In genomic region chr4:1763550-1764080, GRCh38 we compare ENCODE assay signal across 9 cellular contexts. TPM values are rescaled to one million over a fixed set of nuclear protein-coding genes. Genes with fewer than 3 reads are reported as not detected.
DNase-seq lines count a peak whose midpoint lies in the region; ATAC-seq, FAIRE-seq and TF ChIP-seq lines count a peak whose summit lies in the region.
"Had no signal": no experiment of that assay in that cellular context is flagged by ENCODE, and none has a peak within 500 bp of the region (broad histone marks: within the 10 kb centered on the region; RNA-seq: fewer than 3 reads in every experiment).

No MANE protein-coding gene starts in this region.

- no peak overlapping the region for H3K4me3 Mint-ChIP-seq in chondrocyte (ENCODE audit: unreplicated experiment)

- DNase-seq in IMR-90, result peak; percentile 22
- DNase-seq in chondrocyte (ENCODE audit: low spot score), result no peak
- no peak for DNase-seq in keratinocyte (ENCODE audit: low read depth, low spot score)
- DNase-seq in thyroid gland, result peak; percentile 75 to 78
- DNase-seq in GDM1 (lab: John Stamatoyannopoulos, UW), result no peak
- no peak for DNase-seq in WERI-Rb-1

- in situ Hi-C loops in IMR-90 (cut with MboI; ENCODE audit: low sequenced_read_pairs), result no loop called here

- TF ChIP-seq POLR2A in IMR-90 (IDR thresholded peaks at IDR 0.05; ENCODE audit: low read depth, low read length) (no peak), thyroid gland (IDR thresholded peaks at IDR 0.05) (no peak)

- no peak overlapping the region for H4K91ac ChIP-seq in IMR-90 (ENCODE audit: insufficient read depth, low read depth, low read length)

- no peak overlapping the region; the same call in 1 of the 2 replicates for H4K5ac ChIP-seq in IMR-90 (ENCODE audit: low read depth, low read length)

- no peak overlapping the region; the same call in 1 of the 2 replicates for H3K18ac ChIP-seq in IMR-90 (ENCODE audit: low read depth, low read length)

- no peaks in the 10 kb centered on the region for H3K36me3 Mint-ChIP-seq in chondrocyte (ENCODE audit: low read depth)
- H3K36me3 Mint-ChIP-seq: IgD-negative memory B cell had no signal

- TF ChIP-seq RAD21 in IMR-90 (IDR thresholded peaks at IDR 0.05; ENCODE audit: low read length), result no peak

- no peak overlapping the region for H2BK15ac ChIP-seq in IMR-90 (ENCODE audit: low read depth, low read length)

- no peak overlapping the region for H2AK5ac ChIP-seq in IMR-90 (ENCODE audit: low read depth, low read length)

- H3K14ac ChIP-seq in IMR-90 (replicated peaks; ENCODE audit: low read depth, low read length), result no peak overlapping the region

- H3K23ac ChIP-seq in IMR-90 (ENCODE audit: low read depth, low read length), result no peak overlapping the region

- ATAC-seq in IMR-90 (ENCODE audit: low read depth), result peak; percentile 71
- ATAC-seq in GM21360 (IDR thresholded peaks at IDR 0.05; ENCODE audit: unreplicated experiment), result no peak
- ATAC-seq in HG02840 (IDR thresholded peaks at IDR 0.05; ENCODE audit: low FRiP score, unreplicated experiment), result no peak

- FAIRE-seq in keratinocyte (lab: Jason Lieb, UNC), result no peak

- H3K4me1 ChIP-seq in IMR-90 (ENCODE audit: control insufficient read depth, insufficient read depth, low read length), result peaks cover 4% of the 10 kb centered on the region; the same call in 1 of the 2 replicates
- peaks cover 40% of the 10 kb centered on the region for H3K4me1 ChIP-seq in keratinocyte (ENCODE audit: control insufficient read depth, extremely low read depth, insufficient read depth, low read length)
- peaks cover 12 to 21% of the 10 kb centered on the region in 2 donors for H3K4me1 ChIP-seq in thyroid gland

- no peaks in the 10 kb centered on the region for H3K36me3 ChIP-seq in IMR-90 (ENCODE audit: control insufficient read depth, insufficient read depth, low read length)
- no peaks in the 10 kb centered on the region for H3K36me3 ChIP-seq in keratinocyte (ENCODE audit: control insufficient read depth in 2 of 2, extremely low read depth in 1 of 2, insufficient read depth in 2 of 2, low read length in 2 of 2)
- H3K36me3 ChIP-seq in thyroid gland, result no peaks in the 10 kb centered on the region
- H3K36me3 ChIP-seq in WERI-Rb-1, result no peaks in the 10 kb centered on the region

- POLR2A ChIA-PET in IMR-90 (lab: Charles Lee; ENCODE audit: unreplicated experiment), result no interaction called here

- WGBS in IMR-90 (ENCODE audit: extremely low coverage in 2 of 2, insufficient read length in 1 of 2), 2 experiments, result 9% methylated on average over 20 of the region's 36 CpGs; no CpG with 5 or more reads in 1 of the 2 experiments
- 8 to 21% methylated on average over 14 to 24 of the region's 36 CpGs for WGBS in thyroid gland, 2 donors

- H2AFZ ChIP-seq in IMR-90 (replicated peaks; ENCODE audit: low read length, poor library complexity) (peak overlapping the region; percentile 84), keratinocyte (ENCODE audit: control insufficient read depth, low read length) (no peak overlapping the region)

- H3K4me2 ChIP-seq in IMR-90 (ENCODE audit: low read depth, low read length), result no peak overlapping the region
- peak overlapping the region; percentile 22 for H3K4me2 ChIP-seq in keratinocyte (ENCODE audit: control insufficient read depth, extremely low read depth, insufficient read depth, low read depth, low read length)

- dilution Hi-C loops in IMR-90 (cut with HindIII; ENCODE audit: low sequenced_read_pairs, unreplicated experiment), result no loop called here
- dilution Hi-C loops in keratinocyte (cut with MboI; ENCODE audit: extremely low pct_ligation_motif_present, low sequenced_read_pairs), result no loop called here

- no TSS peak for BruUV-seq in IMR-90 (replicated peaks; lab: Mats Ljungman, UMichigan)

- H3K79me1 ChIP-seq in IMR-90 (ENCODE audit: low read depth in 1 of 2, low read length in 2 of 2), result no peaks in the 10 kb centered on the region

- H3K9me3 Mint-ChIP-seq in chondrocyte (ENCODE audit: low read depth), result no peaks in the 10 kb centered on the region
- H3K9me3 Mint-ChIP-seq: IgD-negative memory B cell had no signal

- CTCF ChIA-PET in IMR-90 (lab: Yijun Ruan, JAX), result no interaction called here

- no peak overlapping the region for H3K27ac Mint-ChIP-seq in chondrocyte (ENCODE audit: unreplicated experiment)
- H3K27ac Mint-ChIP-seq: IgD-negative memory B cell had no signal

- H3K56ac ChIP-seq in IMR-90 (ENCODE audit: extremely low read depth, insufficient read depth, low read length), result no peak overlapping the region

- intact Hi-C loops in IMR-90 (cut with micrococcal nuclease) (no loop called here), thyroid gland (cut with DNase I) (no loop called here)

- no peaks in the 10 kb centered on the region for H3K79me2 ChIP-seq in keratinocyte (ENCODE audit: control insufficient read depth, insufficient read depth, low read length)

- H3K9me1 ChIP-seq in IMR-90 (ENCODE audit: insufficient read depth, low read length) (no peaks in the 10 kb centered on the region), keratinocyte (ENCODE audit: control insufficient read depth, extremely low read depth, insufficient read depth, low read length) (peaks cover 2% of the 10 kb centered on the region)

- peak overlapping the region; percentile 60 for H2AK9ac ChIP-seq in IMR-90 (replicated peaks; ENCODE audit: low read depth, low read length, poor library complexity)

- no peak overlapping the region for H2BK5ac ChIP-seq in IMR-90 (ENCODE audit: low read depth, low read length, poor library complexity, severe bottlenecking)

- H3K9me3 ChIP-seq in IMR-90 (ENCODE audit: control insufficient read depth, insufficient read depth, low read length) (no peaks in the 10 kb centered on the region), keratinocyte (ENCODE audit: control insufficient read depth, low read depth, low read length) (no peaks in the 10 kb centered on the region), thyroid gland (no peaks in the 10 kb centered on the region), WERI-Rb-1 (ENCODE audit: severe bottlenecking) (no peaks in the 10 kb centered on the region)

- H3K27me3 ChIP-seq in IMR-90 (ENCODE audit: control insufficient read depth, insufficient read depth, low read length) (no peaks in the 10 kb centered on the region; the same call in 1 of the 2 replicates), keratinocyte (ENCODE audit: control insufficient read depth, extremely low read depth, insufficient read depth, low read length) (no peaks in the 10 kb centered on the region), thyroid gland (no peaks in the 10 kb centered on the region), WERI-Rb-1 (ENCODE audit: insufficient read depth, low read depth, severe bottlenecking) (no peaks in the 10 kb centered on the region)

- H2BK120ac ChIP-seq in IMR-90 (ENCODE audit: low read depth, low read length), result no peak overlapping the region

- H4K8ac ChIP-seq in IMR-90 (ENCODE audit: low read depth in 2 of 2, low read length in 2 of 2), result 0 out of 4 replicates have a peak overlapping the region, but pooled peaks of 1 of the 2 experiments have one; percentile 1

- TF ChIP-seq CTCF in IMR-90 (conservative IDR thresholded peaks at IDR 0.05; ENCODE audit: low read depth, low read length) (0 out of 2 replicates have a peak, but pooled peaks have one; percentile 20), chondrocyte (IDR thresholded peaks at IDR 0.05) (peak; percentile 57), keratinocyte (optimal IDR thresholded peaks at IDR 0.05 in 1 of 3, IDR thresholded peaks at IDR 0.05 in 1 of 3, conservative IDR thresholded peaks at IDR 0.05 in 1 of 3; ENCODE audit: extremely low read depth in 1 of 3, insufficient read depth in 2 of 3, low read length in 3 of 3) (no peak), thyroid gland (IDR thresholded peaks at IDR 0.05) (peak in 3 of 6 experiments; percentile 13 to 49 (median 32)), WERI-Rb-1 (IDR thresholded peaks at IDR 0.05; ENCODE audit: low read depth, low read length) (no peak)

- no peak overlapping the region for H2BK20ac ChIP-seq in IMR-90 (ENCODE audit: low read depth, low read length)

- H3K4ac ChIP-seq in IMR-90 (ENCODE audit: low read depth, low read length), result no peak overlapping the region

- no peak overlapping the region for H3K9ac ChIP-seq in IMR-90 (ENCODE audit: low read depth, low read length)
- no peak overlapping the region for H3K9ac ChIP-seq in keratinocyte (ENCODE audit: control insufficient read depth, extremely low read depth, insufficient read depth, low read length)

- H3K4me1 Mint-ChIP-seq in chondrocyte (ENCODE audit: low read depth), result no peaks in the 10 kb centered on the region

- H3K4me3 ChIP-seq in IMR-90 (ENCODE audit: insufficient read depth, low read depth, low read length) (no peak overlapping the region), keratinocyte (ENCODE audit: control insufficient read depth in 2 of 3, extremely low read depth in 1 of 3, insufficient read depth in 2 of 3, low read depth in 1 of 3, low read length in 3 of 3) (no peak overlapping the region), thyroid gland (replicated peaks in 1 of 3) (no peak overlapping the region), WERI-Rb-1 (ENCODE audit: low read depth, low read length) (no peak overlapping the region)

- H3K27me3 Mint-ChIP-seq in chondrocyte (ENCODE audit: low read depth), result no peaks in the 10 kb centered on the region

- H4K20me1 ChIP-seq in IMR-90 (ENCODE audit: insufficient read depth, low read length) (no peaks in the 10 kb centered on the region; the same call in 1 of the 2 replicates), keratinocyte (ENCODE audit: control insufficient read depth, extremely low read depth, insufficient read depth, low read length) (no peaks in the 10 kb centered on the region)

- H3K27ac ChIP-seq in IMR-90 (ENCODE audit: insufficient read depth, low read length), result no peak overlapping the region
- no peak overlapping the region for H3K27ac ChIP-seq in keratinocyte (ENCODE audit: control insufficient read depth, insufficient read depth, low read length)
- H3K27ac ChIP-seq in thyroid gland, result no peak overlapping the region
- H3K27ac ChIP-seq in WERI-Rb-1, result no peak overlapping the region; the same call in 1 of the 2 replicates

RNA-seq across cellular contexts. Expression of gene FGFR3, which starts 29.5 kb away (rescaled TPM):
- total RNA-seq in IMR-90 (2012; rRNA removed) (0.18 and 0.28 TPM in 2 replicates), chondrocyte (1.3 to 4.3 TPM (median 3.4 TPM) in 3 replicates), thyroid gland (1 to 10 TPM in 2 of 4 donors, under 1 TPM in 2; 0.78 to 5.1 (median 1.6) TPM)
- polyA plus RNA-seq in IMR-90 (2012; rRNA removed) (0.67 and 0.93 TPM in 2 replicates), keratinocyte (26.4 to 109 TPM (median 45.2 TPM) in 3 replicates)
- 0.34 and 0.74 TPM in 2 replicates for polyA plus RNA-seq in IMR-90 (2012; cell fraction: cytosol; rRNA removed)
- 0.93 and 4.6 TPM in 2 replicates for polyA plus RNA-seq in IMR-90 (2012; cell fraction: nucleus; rRNA removed; ENCODE audit: low replicate concordance)
- polyA plus RNA-seq in keratinocyte (2011; ENCODE audit: low read depth), result 11.8 TPM
- polyA plus RNA-seq in keratinocyte (2011; cell fraction: cytosol; rRNA removed), result 7.4 and 22.2 TPM in 2 replicates
- polyA plus RNA-seq in keratinocyte (2011; cell fraction: nucleus; rRNA removed), result 81.0 and 130 TPM in 2 replicates
- polyA plus RNA-seq in keratinocyte (2012; ENCODE audit: low replicate concordance), result 21.7 and 47.7 TPM in 2 replicates
- 23.6 to 54.4 TPM (median 30.3 TPM) in 3 replicates for polyA minus RNA-seq in keratinocyte
- 159 TPM for polyA minus RNA-seq in keratinocyte (2011; cell fraction: cytosol; rRNA and poly(A)+ RNA removed)
- polyA minus RNA-seq in keratinocyte (2011; cell fraction: nucleus; rRNA and poly(A)+ RNA removed), result 142 and 169 TPM in 2 replicates

RNA-seq across cellular contexts. Expression of gene TACC3, which starts 42.3 kb away (rescaled TPM):
- total RNA-seq in IMR-90 (2012; rRNA removed) (15.0 and 15.1 TPM in 2 replicates), chondrocyte (15.9 to 20.9 TPM (median 19.3 TPM) in 3 replicates), thyroid gland (10 to 100 TPM in 1 of 4 donors, 1 to 10 TPM in 3; 4.8 to 10.3 (median 5.1) TPM)
- polyA plus RNA-seq in IMR-90 (2012; rRNA removed) (49.7 and 49.8 TPM in 2 replicates), keratinocyte (4.3 to 31.4 TPM (median 19.1 TPM) in 3 replicates)
- polyA plus RNA-seq in IMR-90 (2012; cell fraction: cytosol; rRNA removed), result 26.4 and 36.9 TPM in 2 replicates
- polyA plus RNA-seq in IMR-90 (2012; cell fraction: nucleus; rRNA removed; ENCODE audit: low replicate concordance), result 70.1 and 136 TPM in 2 replicates
- polyA plus RNA-seq in keratinocyte (2011; ENCODE audit: low read depth), result 0.94 TPM
- polyA plus RNA-seq in keratinocyte (2011; cell fraction: cytosol; rRNA removed), result 7.5 and 8.6 TPM in 2 replicates
- polyA plus RNA-seq in keratinocyte (2011; cell fraction: nucleus; rRNA removed), result 13.9 and 19.4 TPM in 2 replicates
- 2.1 and 37.1 TPM in 2 replicates for polyA plus RNA-seq in keratinocyte (2012; ENCODE audit: low replicate concordance)
- 3.8 to 33.5 TPM (median 10.3 TPM) in 3 replicates for polyA minus RNA-seq in keratinocyte
- polyA minus RNA-seq in keratinocyte (2011; cell fraction: cytosol; rRNA and poly(A)+ RNA removed), result 5.8 TPM
- polyA minus RNA-seq in keratinocyte (2011; cell fraction: nucleus; rRNA and poly(A)+ RNA removed), result 4.2 and 4.9 TPM in 2 replicates

RNA-seq across cellular contexts. Expression of gene TMEM129, which starts 42.5 kb away (rescaled TPM):
- total RNA-seq in IMR-90 (2012; rRNA removed) (6.6 and 6.7 TPM in 2 replicates), chondrocyte (37.0 to 56.2 TPM (median 43.0 TPM) in 3 replicates), thyroid gland (100 to 1,000 TPM in 2 of 4 donors, 10 to 100 TPM in 2; 64.8 to 138 (median 106) TPM)
- polyA plus RNA-seq in IMR-90 (2012; rRNA removed) (26.6 and 30.6 TPM in 2 replicates), keratinocyte (11.7 to 30.0 TPM (median 15.3 TPM) in 3 replicates)
- 15.7 and 43.3 TPM in 2 replicates for polyA plus RNA-seq in IMR-90 (2012; cell fraction: cytosol; rRNA removed)
- 27.0 and 66.0 TPM in 2 replicates for polyA plus RNA-seq in IMR-90 (2012; cell fraction: nucleus; rRNA removed; ENCODE audit: low replicate concordance)
- polyA plus RNA-seq in keratinocyte (2011; ENCODE audit: low read depth), result 2.8 TPM
- 12.4 and 25.7 TPM in 2 replicates for polyA plus RNA-seq in keratinocyte (2011; cell fraction: cytosol; rRNA removed)
- polyA plus RNA-seq in keratinocyte (2011; cell fraction: nucleus; rRNA removed), result 28.0 and 46.3 TPM in 2 replicates
- 16.9 and 20.4 TPM in 2 replicates for polyA plus RNA-seq in keratinocyte (2012; ENCODE audit: low replicate concordance)
- polyA minus RNA-seq in keratinocyte, result 11.0 to 21.0 TPM (median 16.6 TPM) in 3 replicates
- 50.3 TPM for polyA minus RNA-seq in keratinocyte (2011; cell fraction: cytosol; rRNA and poly(A)+ RNA removed)
- polyA minus RNA-seq in keratinocyte (2011; cell fraction: nucleus; rRNA and poly(A)+ RNA removed), result 24.2 and 26.2 TPM in 2 replicates

RNA-seq across cellular contexts. Expression of gene SLBP, which starts 51.5 kb away (rescaled TPM):
- 66.1 and 85.5 TPM in 2 replicates for total RNA-seq in IMR-90 (2012; rRNA removed)
- polyA plus RNA-seq in IMR-90 (2012; rRNA removed), result 61.8 and 64.9 TPM in 2 replicates
- 23.0 and 34.5 TPM in 2 replicates for polyA plus RNA-seq in IMR-90 (2012; cell fraction: cytosol; rRNA removed)
- polyA plus RNA-seq in IMR-90 (2012; cell fraction: nucleus; rRNA removed; ENCODE audit: low replicate concordance), result 12.5 and 31.3 TPM in 2 replicates
- 47.0 to 48.7 TPM (median 47.5 TPM) in 3 replicates for total RNA-seq in chondrocyte
- polyA plus RNA-seq in keratinocyte, result 52.1 to 90.6 TPM (median 77.1 TPM) in 3 replicates
- 90.5 TPM for polyA plus RNA-seq in keratinocyte (2011; ENCODE audit: low read depth)
- 49.3 and 96.3 TPM in 2 replicates for polyA plus RNA-seq in keratinocyte (2011; cell fraction: cytosol; rRNA removed)
- 55.1 and 65.4 TPM in 2 replicates for polyA plus RNA-seq in keratinocyte (2011; cell fraction: nucleus; rRNA removed)
- polyA plus RNA-seq in keratinocyte (2012; ENCODE audit: low replicate concordance), result 51.6 and 51.8 TPM in 2 replicates
- 14.2 to 44.1 TPM (median 24.5 TPM) in 3 replicates for polyA minus RNA-seq in keratinocyte
- polyA minus RNA-seq in keratinocyte (2011; cell fraction: cytosol; rRNA and poly(A)+ RNA removed), result 50.6 TPM
- polyA minus RNA-seq in keratinocyte (2011; cell fraction: nucleus; rRNA and poly(A)+ RNA removed), result 22.2 and 27.8 TPM in 2 replicates
- total RNA-seq in thyroid gland, result 10 to 100 TPM; 41.2 to 48.5 (median 43.3) TPM

Comparison
In these comparisons a context has a peak if more than half of its experiments do, and no peak if none do; other contexts are left out.
1. DNase-seq: peak in IMR-90 (single experiment) and thyroid gland (2 of 2); none in chondrocyte (single experiment), keratinocyte (single experiment), GDM1 (single experiment) and WERI-Rb-1 (single experiment).
2. CTCF ChIP-seq: peak in IMR-90 (single experiment) and chondrocyte (single experiment); none in keratinocyte (0 of 3) and WERI-Rb-1 (single experiment).